Comparison of ENCODE assay signal across 22 cellular contexts in the genomic region with DNA sequence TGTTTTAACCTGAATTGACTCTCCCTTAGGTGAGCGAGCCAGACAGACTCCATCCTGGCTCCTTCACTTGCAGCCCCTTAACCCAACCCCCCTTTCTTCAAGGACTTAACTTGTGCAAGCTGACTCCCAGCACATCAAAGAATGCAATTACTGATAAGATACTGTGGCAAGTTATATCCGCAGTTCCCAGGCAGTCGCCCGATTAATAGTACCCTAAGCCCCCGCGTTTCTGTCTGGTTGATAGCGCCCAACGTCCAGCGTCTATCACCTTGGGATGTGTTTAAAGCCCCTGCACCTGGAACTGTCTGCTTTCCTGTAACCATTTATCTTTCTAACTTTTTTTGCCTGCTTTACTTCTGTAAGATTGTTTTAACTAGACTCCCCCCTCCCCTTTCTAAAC.
"Had no signal": no experiment of that assay in that cellular context is flagged by ENCODE, and none has a peak within 500 bp of the region (broad histone marks: within the 10 kb centered on the region; RNA-seq: fewer than 3 reads in every experiment).

No MANE protein-coding gene starts in this region.

- H3K27ac Mint-ChIP-seq: dendritic cell treated with granulocyte-macrophage colony-stimulating factor and Interleukin-4, amounts not matched to agents 40 ng/mL and 50 ng/mL, for 4 days; effector memory CD8-positive, alpha-beta T cell; memory B cell; naive B cell had no signal

- DNase-seq: effector memory CD8-positive, alpha-beta T cell; erythroblast; foreskin keratinocyte; hippocampal formation; islet precursor cell; left ventricle myocardium inferior; lower lobe of right lung; naive B cell; stimulated activated CD4-positive, alpha-beta T cell treated with anti-CD3 and anti-CD28 coated beads, Interleukin-2, amount 100 ng/mL, for 24 hours; stimulated activated naive CD4-positive, alpha-beta T cell; stomach; substantia nigra; trophoblast cell; uterus had no signal

- H3K4me1 Mint-ChIP-seq: nephron had no signal

- H3K4me1 ChIP-seq: foreskin keratinocyte, left ventricle myocardium inferior, lower lobe of right lung, uterus had no signal

- H3K9me3 ChIP-seq: left ventricle myocardium inferior, lower lobe of right lung, neutrophil, stomach, thoracic aorta, uterus had no signal

- H3K36me3 Mint-ChIP-seq: memory B cell, naive B cell had no signal

- H3K4me3 Mint-ChIP-seq: dendritic cell treated with granulocyte-macrophage colony-stimulating factor and Interleukin-4, amounts not matched to agents 40 ng/mL and 50 ng/mL, for 4 days; effector memory CD8-positive, alpha-beta T cell; memory B cell; nephron had no signal

- FAIRE-seq: endothelial cell of umbilical vein had no signal

- H3K27me3 ChIP-seq: foreskin keratinocyte, neutrophil, stomach, uterus had no signal

- H3K36me3 ChIP-seq: neutrophil, uterus had no signal

- H3K27me3 Mint-ChIP-seq: memory B cell had no signal

- H3K9me3 Mint-ChIP-seq: dendritic cell treated with granulocyte-macrophage colony-stimulating factor and Interleukin-4, amounts not matched to agents 40 ng/mL and 50 ng/mL, for 4 days; effector memory CD8-positive, alpha-beta T cell; memory B cell; naive B cell; nephron had no signal

- H3K4me3 ChIP-seq: left ventricle myocardium inferior, lower lobe of right lung, skin epidermis, stomach, thoracic aorta, uterus had no signal

- H3K27ac ChIP-seq: foreskin keratinocyte, left ventricle myocardium inferior, lower lobe of right lung, neutrophil, skin epidermis, stomach, thoracic aorta, uterus had no signal

- ATAC-seq: effector memory CD8-positive, alpha-beta T cell; foreskin keratinocyte; lower lobe of right lung; sciatic nerve had no signal
